In genomic region chr22:35072939-35073338, GRCh38 we compare ENCODE assay signal across 23 cellular contexts. TPM values are rescaled to one million over a fixed set of nuclear protein-coding genes. Genes with fewer than 3 reads are reported as not detected.
DNase-seq lines count a peak whose midpoint lies in the region; ATAC-seq, FAIRE-seq and TF ChIP-seq lines count a peak whose summit lies in the region.
"Had no signal": no experiment of that assay in that cellular context is flagged by ENCODE, and none has a peak within 500 bp of the region (broad histone marks: within the 10 kb centered on the region; RNA-seq: fewer than 3 reads in every experiment).

No MANE protein-coding gene starts in this region.

- no peak overlapping the region for H3K27ac ChIP-seq in breast epithelium
- H3K27ac ChIP-seq in gastroesophageal sphincter: no peak overlapping the region
- H3K27ac ChIP-seq in naive thymus-derived CD4-positive, alpha-beta T cell (ENCODE audit: low read depth, low read length): no peak overlapping the region
- H3K27ac ChIP-seq: gastrocnemius medialis, stomach, upper lobe of right lung had no signal

- H3K4me1 ChIP-seq in breast epithelium (no peaks in the 10 kb centered on the region), gastroesophageal sphincter (no peaks in the 10 kb centered on the region)
- no peaks in the 10 kb centered on the region for H3K4me1 ChIP-seq in naive thymus-derived CD4-positive, alpha-beta T cell (ENCODE audit: control insufficient read depth in 2 of 2, insufficient read depth in 2 of 2, low read length in 2 of 2)
- H3K4me1 ChIP-seq: gastrocnemius medialis, stomach, upper lobe of right lung had no signal

- no peaks in the 10 kb centered on the region for H3K27me3 Mint-ChIP-seq in MCF 10A (ENCODE audit: insufficient read depth, unreplicated experiment)
- H3K27me3 Mint-ChIP-seq in naive thymus-derived CD4-positive, alpha-beta T cell: peaks cover 0 to 14% (median 10%) of the 10 kb centered on the region in 5 donors

- H3K36me3 Mint-ChIP-seq in MCF 10A (ENCODE audit: insufficient read depth, unreplicated experiment): no peaks in the 10 kb centered on the region
- H3K36me3 Mint-ChIP-seq in naive thymus-derived CD4-positive, alpha-beta T cell: no peaks in the 10 kb centered on the region
- H3K36me3 Mint-ChIP-seq: IgD-negative memory B cell, immature natural killer cell, memory B cell had no signal

- POLR2A ChIA-PET in MCF 10A (lab: Yijun Ruan, JAX): no interaction called here
- POLR2A ChIA-PET in naive thymus-derived CD4-positive, alpha-beta T cell (lab: Charles Lee): no interaction called here

- intact Hi-C loops in MCF 10A (cut with micrococcal nuclease): no loop called here
- intact Hi-C loops in breast epithelium (cut with DNase I; ENCODE audit: low total_unique reads): no loop called here
- intact Hi-C loops in naive thymus-derived CD4-positive, alpha-beta T cell (cut with micrococcal nuclease): no loop called here

- H3K4me1 Mint-ChIP-seq in MCF 10A (ENCODE audit: insufficient read depth, unreplicated experiment): no peaks in the 10 kb centered on the region
- H3K4me1 Mint-ChIP-seq in naive thymus-derived CD4-positive, alpha-beta T cell: no peaks in the 10 kb centered on the region
- H3K4me1 Mint-ChIP-seq: IgD-negative memory B cell, immature natural killer cell, memory B cell, neural crest cell had no signal

- no TSS peak for BruUV-seq in MCF 10A (replicated peaks; lab: Mats Ljungman, UMichigan)

- 40 to 67% methylated on average over 3 to 4 of the region's 4 CpGs for WGBS in gastroesophageal sphincter (ENCODE audit: low coverage in 1 of 2), 2 donors

- DNase-seq in MCF 10A (ENCODE audit: unreplicated experiment) (peak; percentile 23), breast epithelium (ENCODE audit: low spot score in 2 of 2) (no peak), RCC 7860 (ENCODE audit: low spot score) (peak; percentile 7), NCI-H146 treated with DMSO at 0.1 percent for 48 hours (lab: John Stamatoyannopoulos, UW; ENCODE audit: unreplicated experiment) (no peak)
- DNase-seq in naive thymus-derived CD4-positive, alpha-beta T cell: no peak
- DNase-seq in activated CD8-positive, alpha-beta memory T cell treated with anti-CD3 and anti-CD28 coated beads, Interleukin-2, amount 50 U/mL, for 4 hours: no peak
- DNase-seq: activated effector memory CD4-positive, alpha-beta T cell treated with Interleukin-2 at 50 U/mL for 16 hours; gastrocnemius medialis; GDM1; immature natural killer cell; NCI-H1105 treated with DMSO at 0.1 percent for 48 hours; NK-92 treated with Interleukin-12 subunit alpha and Interleukin-12 subunit beta, amount 100 ng/mL, for 24 hours; SHP77 treated with DMSO at 0.1 percent for 48 hours; stimulated activated CD4-positive, alpha-beta T cell treated with anti-CD3 and anti-CD28 coated beads, Interleukin-15, amount 100 ng/mL, for 24 hours; stomach; upper lobe of right lung had no signal

- H3K9me3 ChIP-seq in breast epithelium (no peaks in the 10 kb centered on the region), gastroesophageal sphincter (no peaks in the 10 kb centered on the region)
- H3K9me3 ChIP-seq in naive thymus-derived CD4-positive, alpha-beta T cell (ENCODE audit: control insufficient read depth in 2 of 3, low read length in 3 of 3): no peaks in the 10 kb centered on the region
- H3K9me3 ChIP-seq: gastrocnemius medialis, stomach, upper lobe of right lung had no signal

- H3K9me3 Mint-ChIP-seq in MCF 10A (ENCODE audit: unreplicated experiment): peaks cover 50% of the 10 kb centered on the region
- peaks cover 0 to 7% (median 0%) of the 10 kb centered on the region in 11 donors for H3K9me3 Mint-ChIP-seq in naive thymus-derived CD4-positive, alpha-beta T cell
- H3K9me3 Mint-ChIP-seq: memory B cell, neural crest cell had no signal

- no peak for TF ChIP-seq EP300 in gastroesophageal sphincter (IDR thresholded peaks at IDR 0.05)

- TF ChIP-seq CTCF in MCF 10A (IDR thresholded peaks at IDR 0.05; ENCODE audit: unreplicated experiment) (no peak), breast epithelium (IDR thresholded peaks at IDR 0.05) (no peak), gastroesophageal sphincter (IDR thresholded peaks at IDR 0.05) (no peak)

- H3K4me3 Mint-ChIP-seq in MCF 10A (ENCODE audit: unreplicated experiment): no peak overlapping the region
- no peak overlapping the region for H3K4me3 Mint-ChIP-seq in naive thymus-derived CD4-positive, alpha-beta T cell
- H3K4me3 Mint-ChIP-seq: IgD-negative memory B cell, immature natural killer cell, memory B cell, neural crest cell had no signal

- ATAC-seq in gastroesophageal sphincter (peak; percentile 73), GM21515 (IDR thresholded peaks at IDR 0.05; ENCODE audit: unreplicated experiment) (no peak)
- ATAC-seq in naive thymus-derived CD4-positive, alpha-beta T cell: no peak
- ATAC-seq: gastrocnemius medialis, upper lobe of right lung had no signal

- H3K36me3 ChIP-seq in breast epithelium (no peaks in the 10 kb centered on the region), gastroesophageal sphincter (no peaks in the 10 kb centered on the region)
- no peaks in the 10 kb centered on the region for H3K36me3 ChIP-seq in naive thymus-derived CD4-positive, alpha-beta T cell (ENCODE audit: control insufficient read depth in 2 of 3, insufficient read depth in 3 of 3, low read length in 3 of 3)
- H3K36me3 ChIP-seq: gastrocnemius medialis, stomach, upper lobe of right lung had no signal

- H3K27me3 ChIP-seq in breast epithelium (peaks cover 0 to 9% of the 10 kb centered on the region in 2 donors), gastroesophageal sphincter (peaks cover 18% of the 10 kb centered on the region)
- no peaks in the 10 kb centered on the region for H3K27me3 ChIP-seq in naive thymus-derived CD4-positive, alpha-beta T cell (ENCODE audit: control insufficient read depth in 2 of 2, insufficient read depth in 2 of 2, low read length in 2 of 2)
- H3K27me3 ChIP-seq: gastrocnemius medialis, upper lobe of right lung had no signal

- H3K4me3 ChIP-seq in breast epithelium (no peak overlapping the region), gastroesophageal sphincter (no peak overlapping the region)
- no peak overlapping the region for H3K4me3 ChIP-seq in naive thymus-derived CD4-positive, alpha-beta T cell (ENCODE audit: low read length)
- H3K4me3 ChIP-seq: gastrocnemius medialis, stomach, upper lobe of right lung had no signal

- no peak overlapping the region for H3K27ac Mint-ChIP-seq in MCF 10A (ENCODE audit: low read depth, unreplicated experiment)
- H3K27ac Mint-ChIP-seq in naive thymus-derived CD4-positive, alpha-beta T cell: no peak overlapping the region
- H3K27ac Mint-ChIP-seq: immature natural killer cell, memory B cell had no signal

- CTCF ChIA-PET in MCF 10A (lab: Yijun Ruan, JAX): interaction anchor here (0.7 kb wide), 1 partner anchor 9 kb away, joined by 3 read pairs; no protein-coding TSS in a partner anchor
- CTCF ChIA-PET in naive thymus-derived CD4-positive, alpha-beta T cell (lab: Charles Lee): no interaction called here

- TF ChIP-seq POLR2A in breast epithelium (IDR thresholded peaks at IDR 0.05): no peak
- no peak for TF ChIP-seq POLR2A in gastroesophageal sphincter (IDR thresholded peaks at IDR 0.05)

- no peak for FAIRE-seq in RCC 7860 (lab: Jason Lieb, UNC)
- FAIRE-seq: colon had no signal

RNA-seq across cellular contexts. Expression of gene ISX, which starts 7.0 kb away (rescaled TPM):
- total RNA-seq in MCF 10A (2022): not detected in 2 replicates
- under 1 TPM in 1 of 3 donors, not detected in 2; under 0.01 TPM for total RNA-seq in breast epithelium
- not detected for total RNA-seq in gastroesophageal sphincter
- total RNA-seq in naive thymus-derived CD4-positive, alpha-beta T cell: not detected
- polyA plus RNA-seq in naive thymus-derived CD4-positive, alpha-beta T cell: not detected
- total RNA-seq: neural crest cell; T-helper 2 cell treated with Interferon-gamma antibody and Interleukin-4, amounts not matched to agents 100 ng/mL and 5 ng/mL, for 36 hours; upper lobe of right lung had no signal
- polyA plus RNA-seq: IgD-negative memory B cell, immature natural killer cell, stomach had no signal

Comparison
In these comparisons a context has a peak if more than half of its experiments do, and no peak if none do; other contexts are left out.
1. DNase-seq: peak in MCF 10A (single experiment) and RCC 7860 (single experiment); none in breast epithelium (0 of 2), naive thymus-derived CD4-positive, alpha-beta T cell (0 of 9), activated CD8-positive, alpha-beta memory T cell treated with anti-CD3 and anti-CD28 coated beads, Interleukin-2, amount 50 U/mL, for 4 hours (single experiment) and NCI-H146 treated with DMSO at 0.1 percent for 48 hours (single experiment).